ENCODE assay signal across 19 cellular contexts in the genomic region with DNA sequence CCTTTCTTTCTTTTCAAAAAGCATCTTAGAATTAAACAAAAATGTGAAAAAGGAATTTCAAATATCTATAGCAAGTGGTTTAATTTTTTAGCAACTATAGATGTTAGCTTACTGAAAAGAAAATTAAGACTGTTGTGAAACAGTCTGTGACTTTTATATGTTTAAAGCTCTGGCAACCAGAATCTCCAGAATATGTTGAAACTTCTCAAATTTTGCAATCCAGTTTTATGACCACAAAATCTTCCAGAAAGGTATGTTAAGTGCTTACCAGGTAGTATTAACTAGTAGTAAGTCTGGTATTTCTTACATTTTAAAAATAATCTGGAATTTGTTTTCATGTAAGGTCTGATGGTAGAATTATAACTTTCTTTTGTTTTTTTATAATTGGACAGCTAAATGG.
A peak's percentile ranks its signal among the peaks of the same experiment; 100 is the strongest.
DNase-seq lines count a peak whose midpoint lies in the region; ATAC-seq and TF ChIP-seq lines count a peak whose summit lies in the region.
"Had no signal": no experiment of that assay in that cellular context is flagged by ENCODE, and none has a peak within 500 bp of the region (broad histone marks: within the 10 kb centered on the region; RNA-seq: fewer than 3 reads in every experiment).

No MANE protein-coding gene starts in this region.

- H3K36me3 ChIP-seq in effector memory CD4-positive, alpha-beta T cell (ENCODE audit: control insufficient read depth, insufficient read depth, low read length), result no peaks in the 10 kb centered on the region
- peaks cover 0 to 3% (median 0%) of the 10 kb centered on the region in 3 donors for H3K36me3 ChIP-seq in esophagus squamous epithelium

- H3K4me3 ChIP-seq in AG10803 (ENCODE audit: low read length) (no peak overlapping the region), cardiac fibroblast (replicated peaks in 1 of 2; ENCODE audit: low read depth in 2 of 2, low read length in 2 of 2) (no peak overlapping the region), esophagus squamous epithelium (no peak overlapping the region)
- H3K4me3 ChIP-seq in effector memory CD4-positive, alpha-beta T cell (ENCODE audit: insufficient read depth, low read depth, low read length, poor library complexity, severe bottlenecking), result no peak overlapping the region
- H3K4me3 ChIP-seq: SK-N-MC had no signal

- H3K9me3 ChIP-seq in effector memory CD4-positive, alpha-beta T cell (ENCODE audit: control insufficient read depth, low read length), result no peaks in the 10 kb centered on the region
- H3K9me3 ChIP-seq in esophagus squamous epithelium, result no peaks in the 10 kb centered on the region

- no peaks in the 10 kb centered on the region for H3K27me3 ChIP-seq in effector memory CD4-positive, alpha-beta T cell (replicated peaks; ENCODE audit: control insufficient read depth, insufficient read depth, low read length, poor library complexity, severe bottlenecking)
- no peaks in the 10 kb centered on the region for H3K27me3 ChIP-seq in esophagus squamous epithelium

- H3K27ac ChIP-seq in effector memory CD4-positive, alpha-beta T cell (ENCODE audit: insufficient read depth, low read length, poor library complexity, severe bottlenecking), result no peak overlapping the region
- H3K27ac ChIP-seq in esophagus squamous epithelium, result no peak overlapping the region
- H3K27ac ChIP-seq: C4-2B, SK-N-MC had no signal

- intact Hi-C loops in esophagus squamous epithelium (cut with DNase I), result no loop called here

- DNase-seq in AG10803 (ENCODE audit: low read depth), result peak; percentile 9
- peak; percentile 76 for DNase-seq in NOMO-1 treated with DMSO at 0.1 percent for 48 hours (lab: John Stamatoyannopoulos, UW; ENCODE audit: unreplicated experiment)
- DNase-seq in cardiac fibroblast (ENCODE audit: low read depth in 2 of 2), result peak; percentile 21 to 61
- peak; percentile 57 for DNase-seq in iris pigment epithelial cell (ENCODE audit: low read depth)
- no peak for DNase-seq in effector memory CD4-positive, alpha-beta T cell
- DNase-seq in esophagus squamous epithelium (lab: John Stamatoyannopoulos, UW), result no peak
- no peak for DNase-seq in A172 (ENCODE audit: low spot score)
- DNase-seq: DMS79, H9, Kasumi-1, MM.1S, NCI-H1105, NCI-H2081 treated with DMSO at 0.1 percent for 48 hours, NCI-H446 treated with DMSO at 0.1 percent for 48 hours, OCI-M1, SHP77 had no signal

- no peak for TF ChIP-seq POLR2A in esophagus squamous epithelium (IDR thresholded peaks at IDR 0.05)

- H3K4me1 ChIP-seq in effector memory CD4-positive, alpha-beta T cell (ENCODE audit: control insufficient read depth, insufficient read depth, low read length, poor library complexity, severe bottlenecking), result no peaks in the 10 kb centered on the region
- no peaks in the 10 kb centered on the region for H3K4me1 ChIP-seq in esophagus squamous epithelium

- no peak for ATAC-seq in HG03520 (IDR thresholded peaks at IDR 0.05; ENCODE audit: unreplicated experiment)

- no peak for TF ChIP-seq CTCF in AG10803 (conservative IDR thresholded peaks at IDR 0.05; ENCODE audit: low read length)
- no peak for TF ChIP-seq CTCF in cardiac fibroblast (IDR thresholded peaks at IDR 0.05; ENCODE audit: low read depth, low read length)
- no peak for TF ChIP-seq CTCF in esophagus squamous epithelium (IDR thresholded peaks at IDR 0.05)

Comparison
In these comparisons a context has a peak if more than half of its experiments do, and no peak if none do; other contexts are left out.
1. DNase-seq: peak in AG10803 (single experiment), NOMO-1 treated with DMSO at 0.1 percent for 48 hours (single experiment), cardiac fibroblast (2 of 2) and iris pigment epithelial cell (single experiment); none in effector memory CD4-positive, alpha-beta T cell (0 of 3), esophagus squamous epithelium (single experiment) and A172 (single experiment).